ENCODE assay signal across 1 cellular context in the genomic region with DNA sequence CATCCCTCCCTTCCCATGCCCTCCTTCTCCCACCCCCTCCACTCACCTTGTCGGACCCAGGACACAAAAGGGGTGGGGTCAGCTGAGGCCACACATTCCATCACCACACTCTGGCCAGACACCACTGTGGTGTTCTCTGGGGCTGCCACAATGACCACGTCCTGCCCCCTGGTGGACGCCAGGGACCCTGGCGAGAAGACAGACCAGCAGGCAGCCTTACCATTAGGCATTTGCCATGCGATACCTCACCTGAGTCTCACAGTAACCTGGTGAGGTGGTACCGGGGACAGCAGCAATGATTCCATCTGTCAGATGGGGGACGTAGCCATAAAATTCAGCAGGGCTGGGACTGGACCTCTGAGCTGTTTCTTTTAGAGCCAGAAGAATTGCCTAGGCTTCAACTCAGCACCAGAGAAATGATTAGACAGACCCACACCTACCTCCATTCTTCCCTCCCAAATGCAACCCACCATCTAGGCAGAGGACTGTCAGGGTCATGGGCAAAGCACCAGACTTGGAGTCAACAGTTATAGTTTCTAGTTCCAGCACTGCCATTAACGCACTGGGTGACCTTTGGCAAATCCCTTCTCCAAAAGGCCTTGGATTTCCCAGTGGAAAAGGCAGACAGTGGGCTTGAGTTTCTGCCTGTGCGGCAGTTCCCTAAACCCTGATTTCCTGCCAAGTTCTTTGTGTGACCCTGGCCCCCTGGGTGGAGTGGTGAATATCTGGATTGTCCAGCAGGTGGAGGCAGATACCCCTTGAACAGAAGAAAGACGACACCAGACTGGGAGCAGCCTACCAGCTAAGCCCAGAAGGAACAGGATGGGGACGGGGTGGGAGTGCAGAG.
A peak's percentile ranks its signal among the peaks of the same experiment; 100 is the strongest.
TF ChIP-seq lines count a peak whose summit lies in the region.

No MANE protein-coding gene starts in this region.

TF ChIP-seq in HepG2, 621 proteins besides CTCF, POLR2A, EP300 and RAD21 (continued from another document and continues in another):
- TF ChIP-seq, protein P1, sequence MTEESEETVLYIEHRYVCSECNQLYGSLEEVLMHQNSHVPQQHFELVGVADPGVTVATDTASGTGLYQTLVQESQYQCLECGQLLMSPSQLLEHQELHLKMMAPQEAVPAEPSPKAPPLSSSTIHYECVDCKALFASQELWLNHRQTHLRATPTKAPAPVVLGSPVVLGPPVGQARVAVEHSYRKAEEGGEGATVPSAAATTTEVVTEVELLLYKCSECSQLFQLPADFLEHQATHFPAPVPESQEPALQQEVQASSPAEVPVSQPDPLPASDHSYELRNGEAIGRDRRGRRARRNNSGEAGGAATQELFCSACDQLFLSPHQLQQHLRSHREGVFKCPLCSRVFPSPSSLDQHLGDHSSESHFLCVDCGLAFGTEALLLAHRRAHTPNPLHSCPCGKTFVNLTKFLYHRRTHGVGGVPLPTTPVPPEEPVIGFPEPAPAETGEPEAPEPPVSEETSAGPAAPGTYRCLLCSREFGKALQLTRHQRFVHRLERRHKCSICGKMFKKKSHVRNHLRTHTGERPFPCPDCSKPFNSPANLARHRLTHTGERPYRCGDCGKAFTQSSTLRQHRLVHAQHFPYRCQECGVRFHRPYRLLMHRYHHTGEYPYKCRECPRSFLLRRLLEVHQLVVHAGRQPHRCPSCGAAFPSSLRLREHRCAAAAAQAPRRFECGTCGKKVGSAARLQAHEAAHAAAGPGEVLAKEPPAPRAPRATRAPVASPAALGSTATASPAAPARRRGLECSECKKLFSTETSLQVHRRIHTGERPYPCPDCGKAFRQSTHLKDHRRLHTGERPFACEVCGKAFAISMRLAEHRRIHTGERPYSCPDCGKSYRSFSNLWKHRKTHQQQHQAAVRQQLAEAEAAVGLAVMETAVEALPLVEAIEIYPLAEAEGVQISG (CRISPR knock-in tag; IDR thresholded peaks at IDR 0.05): no peak
- 0 out of 2 replicates have a peak, but pooled peaks have one; percentile 81 for TF ChIP-seq ZNF567 (CRISPR knock-in tag; IDR thresholded peaks at IDR 0.05; ENCODE audit: borderline replicate concordance)
- TF ChIP-seq SAP130 (CRISPR knock-in tag; IDR thresholded peaks at IDR 0.05; ENCODE audit: low read depth): 0 out of 2 replicates have a peak, but pooled peaks have one; percentile 6
- TF ChIP-seq, protein P2, sequence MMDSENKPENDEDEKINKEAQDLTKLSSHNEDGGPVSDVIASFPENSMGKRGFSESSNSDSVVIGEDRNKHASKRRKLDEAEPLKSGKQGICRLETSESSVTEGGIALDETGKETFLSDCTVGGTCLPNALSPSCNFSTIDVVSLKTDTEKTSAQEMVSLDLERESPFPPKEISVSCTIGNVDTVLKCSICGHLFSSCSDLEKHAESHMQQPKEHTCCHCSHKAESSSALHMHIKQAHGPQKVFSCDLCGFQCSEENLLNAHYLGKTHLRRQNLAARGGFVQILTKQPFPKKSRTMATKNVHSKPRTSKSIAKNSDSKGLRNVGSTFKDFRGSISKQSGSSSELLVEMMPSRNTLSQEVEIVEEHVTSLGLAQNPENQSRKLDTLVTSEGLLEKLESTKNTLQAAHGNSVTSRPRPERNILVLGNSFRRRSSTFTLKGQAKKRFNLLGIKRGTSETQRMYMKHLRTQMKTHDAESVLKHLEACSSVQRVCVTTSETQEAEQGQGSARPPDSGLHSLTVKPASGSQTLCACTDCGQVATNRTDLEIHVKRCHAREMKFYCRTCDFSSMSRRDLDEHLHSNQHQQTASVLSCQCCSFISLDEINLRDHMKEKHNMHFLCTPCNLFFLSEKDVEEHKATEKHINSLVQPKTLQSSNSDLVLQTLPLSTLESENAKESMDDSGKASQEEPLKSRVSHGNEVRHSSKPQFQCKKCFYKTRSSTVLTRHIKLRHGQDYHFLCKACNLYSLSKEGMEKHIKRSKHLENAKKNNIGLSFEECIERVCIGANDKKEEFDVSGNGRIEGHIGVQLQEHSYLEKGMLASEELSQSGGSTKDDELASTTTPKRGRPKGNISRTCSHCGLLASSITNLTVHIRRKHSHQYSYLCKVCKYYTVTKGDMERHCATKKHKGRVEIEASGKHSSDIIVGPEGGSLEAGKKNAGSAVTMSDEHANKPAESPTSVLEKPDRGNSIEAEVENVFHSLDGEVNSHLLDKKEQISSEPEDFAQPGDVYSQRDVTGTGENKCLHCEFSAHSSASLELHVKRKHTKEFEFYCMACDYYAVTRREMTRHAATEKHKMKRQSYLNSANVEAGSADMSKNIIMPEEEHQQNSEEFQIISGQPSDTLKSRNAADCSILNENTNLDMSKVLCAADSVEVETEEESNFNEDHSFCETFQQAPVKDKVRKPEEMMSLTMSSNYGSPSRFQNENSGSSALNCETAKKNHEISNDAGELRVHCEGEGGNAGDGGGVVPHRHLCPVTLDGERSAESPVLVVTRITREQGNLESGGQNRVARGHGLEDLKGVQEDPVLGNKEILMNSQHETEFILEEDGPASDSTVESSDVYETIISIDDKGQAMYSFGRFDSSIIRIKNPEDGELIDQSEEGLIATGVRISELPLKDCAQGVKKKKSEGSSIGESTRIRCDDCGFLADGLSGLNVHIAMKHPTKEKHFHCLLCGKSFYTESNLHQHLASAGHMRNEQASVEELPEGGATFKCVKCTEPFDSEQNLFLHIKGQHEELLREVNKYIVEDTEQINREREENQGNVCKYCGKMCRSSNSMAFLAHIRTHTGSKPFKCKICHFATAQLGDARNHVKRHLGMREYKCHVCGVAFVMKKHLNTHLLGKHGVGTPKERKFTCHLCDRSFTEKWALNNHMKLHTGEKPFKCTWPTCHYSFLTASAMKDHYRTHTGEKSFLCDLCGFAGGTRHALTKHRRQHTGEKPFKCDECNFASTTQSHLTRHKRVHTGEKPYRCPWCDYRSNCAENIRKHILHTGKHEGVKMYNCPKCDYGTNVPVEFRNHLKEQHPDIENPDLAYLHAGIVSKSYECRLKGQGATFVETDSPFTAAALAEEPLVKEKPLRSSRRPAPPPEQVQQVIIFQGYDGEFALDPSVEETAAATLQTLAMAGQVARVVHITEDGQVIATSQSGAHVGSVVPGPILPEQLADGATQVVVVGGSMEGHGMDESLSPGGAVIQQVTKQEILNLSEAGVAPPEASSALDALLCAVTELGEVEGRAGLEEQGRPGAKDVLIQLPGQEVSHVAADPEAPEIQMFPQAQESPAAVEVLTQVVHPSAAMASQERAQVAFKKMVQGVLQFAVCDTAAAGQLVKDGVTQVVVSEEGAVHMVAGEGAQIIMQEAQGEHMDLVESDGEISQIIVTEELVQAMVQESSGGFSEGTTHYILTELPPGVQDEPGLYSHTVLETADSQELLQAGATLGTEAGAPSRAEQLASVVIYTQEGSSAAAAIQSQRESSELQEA (CRISPR knock-in tag; IDR thresholded peaks at IDR 0.05; ENCODE audit: not compliant biosample characterization): no peak
- no peak for TF ChIP-seq ZKSCAN1 (IDR thresholded peaks at IDR 0.05; ENCODE audit: low read length)
- TF ChIP-seq, protein P3, sequence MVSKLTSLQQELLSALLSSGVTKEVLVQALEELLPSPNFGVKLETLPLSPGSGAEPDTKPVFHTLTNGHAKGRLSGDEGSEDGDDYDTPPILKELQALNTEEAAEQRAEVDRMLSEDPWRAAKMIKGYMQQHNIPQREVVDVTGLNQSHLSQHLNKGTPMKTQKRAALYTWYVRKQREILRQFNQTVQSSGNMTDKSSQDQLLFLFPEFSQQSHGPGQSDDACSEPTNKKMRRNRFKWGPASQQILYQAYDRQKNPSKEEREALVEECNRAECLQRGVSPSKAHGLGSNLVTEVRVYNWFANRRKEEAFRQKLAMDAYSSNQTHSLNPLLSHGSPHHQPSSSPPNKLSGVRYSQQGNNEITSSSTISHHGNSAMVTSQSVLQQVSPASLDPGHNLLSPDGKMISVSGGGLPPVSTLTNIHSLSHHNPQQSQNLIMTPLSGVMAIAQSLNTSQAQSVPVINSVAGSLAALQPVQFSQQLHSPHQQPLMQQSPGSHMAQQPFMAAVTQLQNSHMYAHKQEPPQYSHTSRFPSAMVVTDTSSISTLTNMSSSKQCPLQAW (CRISPR knock-in tag; IDR thresholded peaks at IDR 0.05): peak; percentile 37; the same call in 1 of the 2 replicates
- TF ChIP-seq, protein P4, sequence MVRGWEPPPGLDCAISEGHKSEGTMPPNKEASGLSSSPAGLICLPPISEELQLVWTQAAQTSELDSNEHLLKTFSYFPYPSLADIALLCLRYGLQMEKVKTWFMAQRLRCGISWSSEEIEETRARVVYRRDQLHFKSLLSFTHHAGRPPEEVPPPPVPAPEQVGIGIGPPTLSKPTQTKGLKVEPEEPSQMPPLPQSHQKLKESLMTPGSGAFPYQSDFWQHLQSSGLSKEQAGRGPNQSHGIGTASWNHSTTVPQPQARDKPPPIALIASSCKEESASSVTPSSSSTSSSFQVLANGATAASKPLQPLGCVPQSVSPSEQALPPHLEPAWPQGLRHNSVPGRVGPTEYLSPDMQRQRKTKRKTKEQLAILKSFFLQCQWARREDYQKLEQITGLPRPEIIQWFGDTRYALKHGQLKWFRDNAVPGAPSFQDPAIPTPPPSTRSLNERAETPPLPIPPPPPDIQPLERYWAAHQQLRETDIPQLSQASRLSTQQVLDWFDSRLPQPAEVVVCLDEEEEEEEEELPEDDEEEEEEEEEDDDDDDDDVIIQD (CRISPR knock-in tag; IDR thresholded peaks at IDR 0.05; ENCODE audit: low read depth): no peak
- no peak for TF ChIP-seq EHMT2 (IDR thresholded peaks at IDR 0.05; ENCODE audit: borderline replicate concordance, low read depth, low read length)
- TF ChIP-seq, protein P5, sequence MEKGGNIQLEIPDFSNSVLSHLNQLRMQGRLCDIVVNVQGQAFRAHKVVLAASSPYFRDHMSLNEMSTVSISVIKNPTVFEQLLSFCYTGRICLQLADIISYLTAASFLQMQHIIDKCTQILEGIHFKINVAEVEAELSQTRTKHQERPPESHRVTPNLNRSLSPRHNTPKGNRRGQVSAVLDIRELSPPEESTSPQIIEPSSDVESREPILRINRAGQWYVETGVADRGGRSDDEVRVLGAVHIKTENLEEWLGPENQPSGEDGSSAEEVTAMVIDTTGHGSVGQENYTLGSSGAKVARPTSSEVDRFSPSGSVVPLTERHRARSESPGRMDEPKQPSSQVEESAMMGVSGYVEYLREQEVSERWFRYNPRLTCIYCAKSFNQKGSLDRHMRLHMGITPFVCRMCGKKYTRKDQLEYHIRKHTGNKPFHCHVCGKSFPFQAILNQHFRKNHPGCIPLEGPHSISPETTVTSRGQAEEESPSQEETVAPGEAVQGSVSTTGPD (CRISPR knock-in tag; IDR thresholded peaks at IDR 0.05): peak; percentile 87
- TF ChIP-seq, protein P6, sequence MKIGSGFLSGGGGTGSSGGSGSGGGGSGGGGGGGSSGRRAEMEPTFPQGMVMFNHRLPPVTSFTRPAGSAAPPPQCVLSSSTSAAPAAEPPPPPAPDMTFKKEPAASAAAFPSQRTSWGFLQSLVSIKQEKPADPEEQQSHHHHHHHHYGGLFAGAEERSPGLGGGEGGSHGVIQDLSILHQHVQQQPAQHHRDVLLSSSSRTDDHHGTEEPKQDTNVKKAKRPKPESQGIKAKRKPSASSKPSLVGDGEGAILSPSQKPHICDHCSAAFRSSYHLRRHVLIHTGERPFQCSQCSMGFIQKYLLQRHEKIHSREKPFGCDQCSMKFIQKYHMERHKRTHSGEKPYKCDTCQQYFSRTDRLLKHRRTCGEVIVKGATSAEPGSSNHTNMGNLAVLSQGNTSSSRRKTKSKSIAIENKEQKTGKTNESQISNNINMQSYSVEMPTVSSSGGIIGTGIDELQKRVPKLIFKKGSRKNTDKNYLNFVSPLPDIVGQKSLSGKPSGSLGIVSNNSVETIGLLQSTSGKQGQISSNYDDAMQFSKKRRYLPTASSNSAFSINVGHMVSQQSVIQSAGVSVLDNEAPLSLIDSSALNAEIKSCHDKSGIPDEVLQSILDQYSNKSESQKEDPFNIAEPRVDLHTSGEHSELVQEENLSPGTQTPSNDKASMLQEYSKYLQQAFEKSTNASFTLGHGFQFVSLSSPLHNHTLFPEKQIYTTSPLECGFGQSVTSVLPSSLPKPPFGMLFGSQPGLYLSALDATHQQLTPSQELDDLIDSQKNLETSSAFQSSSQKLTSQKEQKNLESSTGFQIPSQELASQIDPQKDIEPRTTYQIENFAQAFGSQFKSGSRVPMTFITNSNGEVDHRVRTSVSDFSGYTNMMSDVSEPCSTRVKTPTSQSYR (CRISPR knock-in tag; IDR thresholded peaks at IDR 0.05; ENCODE audit: borderline replicate concordance): no peak
- no peak for TF ChIP-seq NFYB (CRISPR knock-in tag; IDR thresholded peaks at IDR 0.05)
- TF ChIP-seq, protein P7, sequence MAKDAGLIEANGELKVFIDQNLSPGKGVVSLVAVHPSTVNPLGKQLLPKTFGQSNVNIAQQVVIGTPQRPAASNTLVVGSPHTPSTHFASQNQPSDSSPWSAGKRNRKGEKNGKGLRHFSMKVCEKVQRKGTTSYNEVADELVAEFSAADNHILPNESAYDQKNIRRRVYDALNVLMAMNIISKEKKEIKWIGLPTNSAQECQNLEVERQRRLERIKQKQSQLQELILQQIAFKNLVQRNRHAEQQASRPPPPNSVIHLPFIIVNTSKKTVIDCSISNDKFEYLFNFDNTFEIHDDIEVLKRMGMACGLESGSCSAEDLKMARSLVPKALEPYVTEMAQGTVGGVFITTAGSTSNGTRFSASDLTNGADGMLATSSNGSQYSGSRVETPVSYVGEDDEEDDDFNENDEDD (CRISPR knock-in tag; IDR thresholded peaks at IDR 0.05; ENCODE audit: borderline replicate concordance): no peak
- TF ChIP-seq ZNF891 (CRISPR knock-in tag; IDR thresholded peaks at IDR 0.05): no peak
- TF ChIP-seq ZNF605 (CRISPR knock-in tag; IDR thresholded peaks at IDR 0.05): no peak
- TF ChIP-seq, protein P8, sequence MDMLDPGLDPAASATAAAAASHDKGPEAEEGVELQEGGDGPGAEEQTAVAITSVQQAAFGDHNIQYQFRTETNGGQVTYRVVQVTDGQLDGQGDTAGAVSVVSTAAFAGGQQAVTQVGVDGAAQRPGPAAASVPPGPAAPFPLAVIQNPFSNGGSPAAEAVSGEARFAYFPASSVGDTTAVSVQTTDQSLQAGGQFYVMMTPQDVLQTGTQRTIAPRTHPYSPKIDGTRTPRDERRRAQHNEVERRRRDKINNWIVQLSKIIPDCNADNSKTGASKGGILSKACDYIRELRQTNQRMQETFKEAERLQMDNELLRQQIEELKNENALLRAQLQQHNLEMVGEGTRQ (IDR thresholded peaks at IDR 0.05; ENCODE audit: low read depth, low read length): no peak
- TF ChIP-seq, protein P8 (CRISPR knock-in tag; IDR thresholded peaks at IDR 0.05; ENCODE audit: borderline replicate concordance): no peak
- TF ChIP-seq ZNF558 (CRISPR knock-in tag; IDR thresholded peaks at IDR 0.05; ENCODE audit: borderline replicate concordance): no peak
- TF ChIP-seq, protein P9, sequence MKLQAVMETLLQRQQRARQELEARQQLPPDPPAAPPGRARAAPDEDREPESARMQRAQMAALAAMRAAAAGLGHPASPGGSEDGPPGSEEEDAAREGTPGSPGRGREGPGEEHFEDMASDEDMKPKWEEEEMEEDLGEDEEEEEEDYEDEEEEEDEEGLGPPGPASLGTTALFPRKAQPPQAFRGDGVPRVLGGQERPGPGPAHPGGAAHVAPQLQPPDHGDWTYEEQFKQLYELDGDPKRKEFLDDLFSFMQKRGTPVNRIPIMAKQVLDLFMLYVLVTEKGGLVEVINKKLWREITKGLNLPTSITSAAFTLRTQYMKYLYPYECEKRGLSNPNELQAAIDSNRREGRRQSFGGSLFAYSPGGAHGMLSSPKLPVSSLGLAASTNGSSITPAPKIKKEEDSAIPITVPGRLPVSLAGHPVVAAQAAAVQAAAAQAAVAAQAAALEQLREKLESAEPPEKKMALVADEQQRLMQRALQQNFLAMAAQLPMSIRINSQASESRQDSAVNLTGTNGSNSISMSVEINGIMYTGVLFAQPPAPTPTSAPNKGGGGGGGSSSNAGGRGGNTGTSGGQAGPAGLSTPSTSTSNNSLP (IDR thresholded peaks at IDR 0.05; ENCODE audit: low read depth, low read length): 0 out of 2 replicates have a peak, but pooled peaks have one; percentile 30
- TF ChIP-seq ZFP90 (CRISPR knock-in tag; IDR thresholded peaks at IDR 0.05; ENCODE audit: borderline replicate concordance): 0 out of 2 replicates have a peak, but pooled peaks have one; percentile 31
- TF ChIP-seq ZNF776 (CRISPR knock-in tag; IDR thresholded peaks at IDR 0.05): no peak
- peak; percentile 18 for TF ChIP-seq SKI (IDR thresholded peaks at IDR 0.05; ENCODE audit: partially characterized antibody)
